In the genomic region with DNA sequence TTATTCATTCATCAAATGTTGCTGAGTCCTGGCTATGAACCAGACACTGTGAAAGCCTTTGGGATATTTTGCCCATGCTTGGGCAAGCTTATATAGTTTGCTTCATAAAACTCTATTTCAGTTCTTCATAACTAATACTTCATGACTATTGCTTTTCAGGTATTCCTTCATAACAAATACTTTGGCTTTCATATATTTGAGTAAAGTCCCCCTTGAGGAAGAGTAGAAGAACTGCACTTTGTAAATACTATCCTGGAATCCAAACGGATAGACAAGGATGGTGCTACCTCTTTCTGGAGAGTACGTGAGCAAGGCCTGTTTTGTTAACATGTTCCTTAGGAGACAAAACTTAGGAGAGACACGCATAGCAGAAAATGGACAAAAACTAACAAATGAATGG, we compare ENCODE assay signal across 8 cellular contexts. TPM values are rescaled to one million over a fixed set of nuclear protein-coding genes. Genes with fewer than 3 reads are reported as not detected.
DNase-seq lines count a peak whose midpoint lies in the region; ATAC-seq and TF ChIP-seq lines count a peak whose summit lies in the region.
"Had no signal": no experiment of that assay in that cellular context is flagged by ENCODE, and none has a peak within 500 bp of the region (broad histone marks: within the 10 kb centered on the region; RNA-seq: fewer than 3 reads in every experiment).

No MANE protein-coding gene starts in this region.

- DNase-seq in adipocyte (ENCODE audit: low read depth) = peak; percentile 50
- DNase-seq in neural crest cell (ENCODE audit: low read depth, low spot score) = no peak
- no peak for DNase-seq in NCI-H146 treated with DMSO at 0.1 percent for 48 hours (lab: John Stamatoyannopoulos, UW; ENCODE audit: unreplicated experiment)
- no peak for DNase-seq in COLO668 (lab: John Stamatoyannopoulos, UW; ENCODE audit: unreplicated experiment)
- no peak for DNase-seq in ureter (ENCODE audit: low spot score)

- no peak overlapping the region for H3K4me3 ChIP-seq in adipocyte (ENCODE audit: low read length)
- H3K4me3 ChIP-seq: SJCRH30 had no signal

- TF ChIP-seq CTCF in neural crest cell (conservative IDR thresholded peaks at IDR 0.05) = peak; percentile 63

- H3K4me1 Mint-ChIP-seq in neural crest cell = no peaks in the 10 kb centered on the region

- no peak overlapping the region for H3K27ac Mint-ChIP-seq in neural crest cell (ENCODE audit: unreplicated experiment)

- H3K27me3 Mint-ChIP-seq in neural crest cell (ENCODE audit: low read depth) = no peaks in the 10 kb centered on the region

- ATAC-seq in GM18498 (IDR thresholded peaks at IDR 0.05; ENCODE audit: unreplicated experiment) (peak; percentile 65), HG02938 (IDR thresholded peaks at IDR 0.05; ENCODE audit: unreplicated experiment) (peak; percentile 58)

- H3K36me3 Mint-ChIP-seq in neural crest cell (ENCODE audit: low read depth) = no peaks in the 10 kb centered on the region

- H3K9me3 Mint-ChIP-seq in neural crest cell = no peaks in the 10 kb centered on the region

- H3K36me3 ChIP-seq in adipocyte (ENCODE audit: control insufficient read depth, insufficient read depth, low read length, severe bottlenecking) = no peaks in the 10 kb centered on the region
- H3K36me3 ChIP-seq: SJCRH30 had no signal

- no peak overlapping the region for H3K9ac ChIP-seq in adipocyte (ENCODE audit: low read length)

- H3K9me3 ChIP-seq in adipocyte (ENCODE audit: control insufficient read depth, low read length) = no peaks in the 10 kb centered on the region
- H3K9me3 ChIP-seq: SJCRH30 had no signal

- H3K4me1 ChIP-seq in adipocyte (ENCODE audit: control insufficient read depth, insufficient read depth, low read length) = no peaks in the 10 kb centered on the region
- H3K4me1 ChIP-seq: SJCRH30 had no signal

- H3K4me3 Mint-ChIP-seq in neural crest cell = no peak overlapping the region

- peaks cover 4% of the 10 kb centered on the region for H3K27me3 ChIP-seq in adipocyte (replicated peaks; ENCODE audit: control insufficient read depth, insufficient read depth, low read length)
- H3K27me3 ChIP-seq: SJCRH30 had no signal

RNA-seq across cellular contexts. Expression of gene AFP, which starts 1.7 kb away (rescaled TPM):
- total RNA-seq in neural crest cell (not detected in 2 replicates), ureter (not detected)

RNA-seq across cellular contexts. Expression of gene ALB, which starts 30.2 kb away (rescaled TPM):
- total RNA-seq in neural crest cell (0.70 and 1.1 TPM in 2 replicates), ureter (11.9 TPM)
- total RNA-seq: SJCRH30 had no signal

RNA-seq across cellular contexts. Expression of gene AFM, which starts 47.2 kb away (rescaled TPM):
- total RNA-seq in neural crest cell (not detected in 2 replicates), ureter (not detected)
- total RNA-seq: SJCRH30 had no signal
